In the genomic region with DNA sequence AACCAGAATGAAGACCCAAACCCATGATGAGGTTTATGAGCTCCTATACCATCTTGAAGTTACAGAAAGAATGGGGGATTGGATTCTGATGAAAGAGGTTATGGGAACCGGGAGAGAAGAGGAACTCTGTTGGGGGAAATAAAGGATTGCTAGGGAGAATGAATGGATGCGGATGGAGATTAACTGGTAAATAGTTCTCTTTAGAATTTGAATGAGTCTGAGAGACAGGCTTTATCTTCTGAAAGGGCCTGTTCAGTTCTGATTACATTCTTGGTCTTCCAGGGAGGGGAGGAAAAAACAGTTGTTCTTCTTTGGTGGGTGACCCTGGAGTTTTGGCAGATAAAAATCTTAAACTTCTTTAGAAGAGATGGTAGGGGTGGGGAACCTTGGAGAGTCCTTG, we compare ENCODE assay signal across 1 cellular context.
TF ChIP-seq lines count a peak whose summit lies in the region.

No MANE protein-coding gene starts in this region.

TF ChIP-seq in WTC11, 78 proteins besides CTCF, POLR2A, EP300 and RAD21:
- TF ChIP-seq FOXJ3 (CRISPR knock-in tag; IDR thresholded peaks at IDR 0.05; ENCODE audit: borderline replicate concordance) (no peak), ZNF671 (CRISPR knock-in tag; IDR thresholded peaks at IDR 0.05) (0 out of 2 replicates have a peak, but pooled peaks have one; percentile 1), SMAD3 (CRISPR knock-in tag; IDR thresholded peaks at IDR 0.05; ENCODE audit: borderline replicate concordance) (no peak)
